In genomic region chrX:11949291-11949690, GRCh38 we compare ENCODE assay signal across 19 cellular contexts.
DNase-seq lines count a peak whose midpoint lies in the region; ATAC-seq and TF ChIP-seq lines count a peak whose summit lies in the region.
"Had no signal": no experiment of that assay in that cellular context is flagged by ENCODE, and none has a peak within 500 bp of the region (broad histone marks: within the 10 kb centered on the region; RNA-seq: fewer than 3 reads in every experiment).

No MANE protein-coding gene starts in this region.

- no peak overlapping the region for H3K4me3 ChIP-seq in mammary epithelial cell (replicated peaks in 1 of 3; ENCODE audit: insufficient read depth in 1 of 3, low read depth in 2 of 3, low read length in 3 of 3)
- no peak overlapping the region for H3K4me3 ChIP-seq in fibroblast of pulmonary artery (replicated peaks; ENCODE audit: low read depth, low read length)
- H3K4me3 ChIP-seq: BLaER1, GM23248 had no signal

- intact Hi-C loops in mammary epithelial cell (cut with micrococcal nuclease) (loop anchor here (10.0 kb wide), 1 partner anchor 496 kb away; no protein-coding TSS in a partner anchor), MCF 10A (cut with micrococcal nuclease) (no loop called here), left colon (cut with DNase I, micrococcal nuclease) (no loop called here)

- H3K27ac Mint-ChIP-seq in MCF 10A (ENCODE audit: low read depth, unreplicated experiment) (no peak overlapping the region), nephron (peak overlapping the region; percentile 19 to 87 (median 78))
- H3K27ac Mint-ChIP-seq in T-helper 2 cell treated with Interferon-gamma antibody and Interleukin-4, amounts not matched to agents 5 μg/mL and 100 μg/mL, for 36 hours, result no peak overlapping the region
- H3K27ac Mint-ChIP-seq: B cell; CD4-positive, CD25-positive, alpha-beta regulatory T cell; CD8-positive, alpha-beta T cell; H9 had no signal

- POLR2A ChIA-PET in MCF 10A (lab: Yijun Ruan, JAX), result no interaction called here

- no peaks in the 10 kb centered on the region for H4K20me1 ChIP-seq in mammary epithelial cell (ENCODE audit: insufficient read depth, low read length)
- H4K20me1 ChIP-seq: BLaER1 had no signal

- H3K27me3 Mint-ChIP-seq in MCF 10A (ENCODE audit: insufficient read depth, unreplicated experiment), result no peaks in the 10 kb centered on the region
- no peaks in the 10 kb centered on the region for H3K27me3 Mint-ChIP-seq in nephron (ENCODE audit: low read depth)
- H3K27me3 Mint-ChIP-seq in T-helper 2 cell treated with Interferon-gamma antibody and Interleukin-4, amounts not matched to agents 5 μg/mL and 100 μg/mL, for 36 hours (ENCODE audit: low read depth), result no peaks in the 10 kb centered on the region
- H3K27me3 Mint-ChIP-seq: B cell; CD4-positive, CD25-positive, alpha-beta regulatory T cell had no signal

- DNase-seq in mammary epithelial cell (no peak), MCF 10A (ENCODE audit: unreplicated experiment) (no peak), fibroblast of pulmonary artery (ENCODE audit: low read depth) (peak; percentile 74), left colon (no peak)
- no peak for DNase-seq in T-helper 2 cell treated with Interferon-gamma antibody and Interleukin-4, amounts not matched to agents 5 μg/mL and 100 μg/mL, for 36 hours (ENCODE audit: low spot score)
- no peak for DNase-seq in NK-92 treated with Interleukin-12 subunit alpha and Interleukin-12 subunit beta, amount 100 ng/mL, for 24 hours (lab: John Stamatoyannopoulos, UW)
- DNase-seq: Caco-2; CD4-positive, CD25-positive, alpha-beta regulatory T cell; CD8-positive, alpha-beta T cell; DMS153; DND-41; GM23248; H9 had no signal

- no peak for ATAC-seq in left colon
- ATAC-seq: CD8-positive, alpha-beta T cell; HCT116 had no signal

- no peaks in the 10 kb centered on the region for H3K27me3 ChIP-seq in mammary epithelial cell (ENCODE audit: insufficient read depth, low read length)

- CTCF ChIA-PET in mammary epithelial cell (lab: Charles Lee; ENCODE audit: low non-redundant PET), result no interaction called here
- CTCF ChIA-PET in MCF 10A (lab: Yijun Ruan, JAX), result no interaction called here

- no peaks in the 10 kb centered on the region for H3K36me3 ChIP-seq in mammary epithelial cell (ENCODE audit: insufficient read depth, low read length)
- H3K36me3 ChIP-seq: BLaER1 had no signal

- H3K4me2 ChIP-seq in mammary epithelial cell (ENCODE audit: insufficient read depth, low read depth, low read length), result no peak overlapping the region
- H3K4me2 ChIP-seq: BLaER1 had no signal

- H3K27ac ChIP-seq in mammary epithelial cell (ENCODE audit: insufficient read depth, low read depth, low read length), result no peak overlapping the region
- H3K27ac ChIP-seq: 22Rv1, BLaER1, C4-2B, GM23248 had no signal

- H3K4me3 Mint-ChIP-seq in MCF 10A (ENCODE audit: unreplicated experiment) (no peak overlapping the region), nephron (no peak overlapping the region)
- no peak overlapping the region for H3K4me3 Mint-ChIP-seq in T-helper 2 cell treated with Interferon-gamma antibody and Interleukin-4, amounts not matched to agents 5 μg/mL and 100 μg/mL, for 36 hours
- H3K4me3 Mint-ChIP-seq: B cell; CD4-positive, CD25-positive, alpha-beta regulatory T cell; CD8-positive, alpha-beta T cell; H9 had no signal

- H3K36me3 Mint-ChIP-seq in MCF 10A (ENCODE audit: insufficient read depth, unreplicated experiment), result no peaks in the 10 kb centered on the region
- H3K36me3 Mint-ChIP-seq in nephron (ENCODE audit: low read depth), result no peaks in the 10 kb centered on the region
- no peaks in the 10 kb centered on the region for H3K36me3 Mint-ChIP-seq in T-helper 2 cell treated with Interferon-gamma antibody and Interleukin-4, amounts not matched to agents 5 μg/mL and 100 μg/mL, for 36 hours (ENCODE audit: low read depth)
- H3K36me3 Mint-ChIP-seq: CD4-positive, CD25-positive, alpha-beta regulatory T cell; CD8-positive, alpha-beta T cell had no signal

- H3K9ac ChIP-seq in mammary epithelial cell (ENCODE audit: insufficient read depth, low read length), result no peak overlapping the region
- H3K9ac ChIP-seq: BLaER1, GM23248 had no signal

- no peaks in the 10 kb centered on the region for H3K79me2 ChIP-seq in mammary epithelial cell (ENCODE audit: insufficient read depth, low read length)

- no TSS peak for BruUV-seq in mammary epithelial cell (replicated peaks; lab: Mats Ljungman, UMichigan)
- no TSS peak for BruUV-seq in MCF 10A (replicated peaks; lab: Mats Ljungman, UMichigan)

- TF ChIP-seq CTCF in mammary epithelial cell (conservative IDR thresholded peaks at IDR 0.05 in 1 of 2, IDR thresholded peaks at IDR 0.05 in 1 of 2; ENCODE audit: extremely low read depth in 1 of 2, insufficient read depth in 1 of 2, low read depth in 1 of 2, low read length in 2 of 2), result no peak
- TF ChIP-seq CTCF in MCF 10A (IDR thresholded peaks at IDR 0.05; ENCODE audit: unreplicated experiment), result no peak
- no peak for TF ChIP-seq CTCF in fibroblast of pulmonary artery (IDR thresholded peaks at IDR 0.05; ENCODE audit: low read length, missing control alignments)
- no peak for TF ChIP-seq CTCF in nephron (IDR thresholded peaks at IDR 0.05; ENCODE audit: unreplicated experiment in 3 of 3)

- peaks cover 24% of the 10 kb centered on the region for H3K4me1 ChIP-seq in mammary epithelial cell (ENCODE audit: insufficient read depth, low read length)
- H3K4me1 ChIP-seq: Caco-2 had no signal

- no peaks in the 10 kb centered on the region for H3K9me3 Mint-ChIP-seq in MCF 10A (ENCODE audit: unreplicated experiment)
- H3K9me3 Mint-ChIP-seq in nephron, result peaks cover 10% of the 10 kb centered on the region
- no peaks in the 10 kb centered on the region for H3K9me3 Mint-ChIP-seq in T-helper 2 cell treated with Interferon-gamma antibody and Interleukin-4, amounts not matched to agents 5 μg/mL and 100 μg/mL, for 36 hours
- H3K9me3 Mint-ChIP-seq: CD8-positive, alpha-beta T cell had no signal

- in situ Hi-C loops in mammary epithelial cell (cut with MboI; ENCODE audit: low sequenced_read_pairs in 2 of 2), result no loop called here

- dilution Hi-C loops in mammary epithelial cell (cut with HindIII; ENCODE audit: low sequenced_read_pairs), result no loop called here

- H2AFZ ChIP-seq in mammary epithelial cell (ENCODE audit: low read depth, low read length), result peak overlapping the region; percentile 57
- H2AFZ ChIP-seq: GM23248 had no signal

- H3K9me3 ChIP-seq in mammary epithelial cell (replicated peaks; ENCODE audit: insufficient read depth, low read length), result no peaks in the 10 kb centered on the region
- H3K9me3 ChIP-seq: BLaER1, Caco-2 had no signal

- H3K4me1 Mint-ChIP-seq in MCF 10A (ENCODE audit: insufficient read depth, unreplicated experiment) (no peaks in the 10 kb centered on the region), nephron (peaks cover 18% of the 10 kb centered on the region)
- H3K4me1 Mint-ChIP-seq in T-helper 2 cell treated with Interferon-gamma antibody and Interleukin-4, amounts not matched to agents 5 μg/mL and 100 μg/mL, for 36 hours (ENCODE audit: low read depth), result no peaks in the 10 kb centered on the region
- H3K4me1 Mint-ChIP-seq: B cell; CD4-positive, CD25-positive, alpha-beta regulatory T cell had no signal

- WGBS in mammary epithelial cell (ENCODE audit: low coverage, missing lambda C conversion rate), result 0% methylated on average over 1 of the region's 1 CpG

Comparison
In these comparisons a context has a peak if more than half of its experiments do, and no peak if none do; other contexts are left out.
1. H3K27ac Mint-ChIP-seq: peak in nephron (3 of 3); none in MCF 10A (single experiment) and T-helper 2 cell treated with Interferon-gamma antibody and Interleukin-4, amounts not matched to agents 5 μg/mL and 100 μg/mL, for 36 hours (single experiment).